Comparison of ENCODE assay signal across 8 cellular contexts in genomic region chr4:38160487-38161207, GRCh38.
DNase-seq lines count a peak whose midpoint lies in the region; ATAC-seq, FAIRE-seq and TF ChIP-seq lines count a peak whose summit lies in the region.

No MANE protein-coding gene starts in this region.

- peaks cover 0 to 13% (median 0%) of the 10 kb centered on the region in 9 donors for H3K9me3 Mint-ChIP-seq in naive thymus-derived CD8-positive, alpha-beta T cell

- peak overlapping the region; percentile 48 for H3K9ac ChIP-seq in endothelial cell of umbilical vein (replicated peaks; ENCODE audit: extremely low read depth, insufficient read depth, low read length)

- H3K4me2 ChIP-seq in endothelial cell of umbilical vein (ENCODE audit: insufficient read depth, low read length) = peak overlapping the region; percentile 69

- H3K27ac ChIP-seq in endothelial cell of umbilical vein (ENCODE audit: insufficient read depth, low read depth, low read length) = peak overlapping the region; percentile 95

- dilution Hi-C loops in endothelial cell of umbilical vein (cut with MboI; ENCODE audit: extremely low pct_ligation_motif_present, low sequenced_read_pairs) = loop anchor here (25.0 kb wide), 1 partner anchor 502 kb away; the partner anchor contains the start of gene KLF3

- H3K36me3 ChIP-seq in endothelial cell of umbilical vein (ENCODE audit: control insufficient read depth in 2 of 2, extremely low read depth in 1 of 2, insufficient read depth in 2 of 2, low read length in 2 of 2) = no peaks in the 10 kb centered on the region

- no peaks in the 10 kb centered on the region for H3K9me1 ChIP-seq in endothelial cell of umbilical vein (replicated peaks; ENCODE audit: control insufficient read depth, extremely low read depth, insufficient read depth, low read length)

- ATAC-seq in HG02763 (IDR thresholded peaks at IDR 0.05; ENCODE audit: unreplicated experiment) = peak; percentile 92
- peak; percentile 65 to 70 for ATAC-seq in activated CD4-positive, CD25-positive, alpha-beta regulatory T cell treated with anti-CD3 and anti-CD28 coated beads, Interleukin-2, amount 50 U/mL, for 24 hours
- peak; percentile 74 to 80 for ATAC-seq in naive thymus-derived CD8-positive, alpha-beta T cell

- peak overlapping the region in 1 of 10 donors; percentile 22 for H3K4me3 Mint-ChIP-seq in naive thymus-derived CD8-positive, alpha-beta T cell

- peak overlapping the region; percentile 10 for H2AFZ ChIP-seq in endothelial cell of umbilical vein (ENCODE audit: low read depth, low read length)

- no peaks in the 10 kb centered on the region for H3K79me2 ChIP-seq in endothelial cell of umbilical vein (ENCODE audit: control insufficient read depth, insufficient read depth, low read length)

- no peaks in the 10 kb centered on the region for H4K20me1 ChIP-seq in endothelial cell of umbilical vein (replicated peaks; ENCODE audit: control insufficient read depth, extremely low read depth, insufficient read depth, low read length)

- TF ChIP-seq CTCF in endothelial cell of umbilical vein (IDR thresholded peaks at IDR 0.05; ENCODE audit: extremely low read depth in 1 of 2, insufficient read depth in 1 of 2, low read depth in 1 of 2, low read length in 2 of 2) = no peak

- DNase-seq in SKM-1 treated with dmso at 0.1 percent for 144 hours (lab: John Stamatoyannopoulos, UW; ENCODE audit: unreplicated experiment) (peak; percentile 63), SKM-1 (lab: John Stamatoyannopoulos, UW; ENCODE audit: unreplicated experiment) (no peak), NCI-H1417 (lab: John Stamatoyannopoulos, UW) (peak in 2 of 3 experiments; percentile 49 to 82), endothelial cell of umbilical vein (ENCODE audit: low read depth, low spot score) (peak; percentile 91), Ammon's horn (ENCODE audit: low spot score) (no peak)
- peak in 4 of 10 donors; percentile 9 to 41 (median 16) for DNase-seq in naive thymus-derived CD8-positive, alpha-beta T cell

- H3K4me3 ChIP-seq in endothelial cell of umbilical vein (replicated peaks in 1 of 3; ENCODE audit: insufficient read depth in 1 of 3, low read depth in 1 of 3, low read length in 3 of 3) = no peak overlapping the region

- intact Hi-C loops in endothelial cell of umbilical vein (cut with micrococcal nuclease) = loop anchor here (1.0 to 5.0 kb wide), 3 partner anchors 83 to 707 kb away; partner anchors contain the start of gene FAM114A1

- POLR2A ChIA-PET in endothelial cell of umbilical vein (lab: Charles Lee) = interaction anchor here (0.6 kb wide), 1 partner anchor 83 kb away, joined by 6 read pairs; no protein-coding TSS in a partner anchor
- POLR2A ChIA-PET in naive thymus-derived CD8-positive, alpha-beta T cell (lab: Charles Lee) = no interaction called here

- peaks cover 33% of the 10 kb centered on the region for H3K4me1 ChIP-seq in endothelial cell of umbilical vein (ENCODE audit: control insufficient read depth, extremely low read depth, insufficient read depth, low read length)

- peaks cover 0 to 13% (median 0%) of the 10 kb centered on the region in 3 donors for H3K36me3 Mint-ChIP-seq in naive thymus-derived CD8-positive, alpha-beta T cell

- CTCF ChIA-PET in endothelial cell of umbilical vein (lab: Charles Lee) = interaction anchor here (0.7 to 5.3 kb wide), 11 partner anchors 14 to 599 kb away, joined by 3 to 38 read pairs (median 5); no protein-coding TSS in a partner anchor

- BruUV-seq in endothelial cell of umbilical vein (replicated peaks; lab: Mats Ljungman, UMichigan) = TSS peak; percentile 89

- FAIRE-seq in endothelial cell of umbilical vein (lab: Jason Lieb, UNC) = peak; percentile 90

- peak overlapping the region in 6 of 10 donors; percentile 4 to 81 (median 28) for H3K27ac Mint-ChIP-seq in naive thymus-derived CD8-positive, alpha-beta T cell

- no peaks in the 10 kb centered on the region for H3K9me3 ChIP-seq in endothelial cell of umbilical vein (replicated peaks; ENCODE audit: control insufficient read depth, insufficient read depth, low read length)

- H3K27me3 Mint-ChIP-seq in naive thymus-derived CD8-positive, alpha-beta T cell = no peaks in the 10 kb centered on the region

- peaks cover 8 to 33% (median 25%) of the 10 kb centered on the region in 4 donors for H3K4me1 Mint-ChIP-seq in naive thymus-derived CD8-positive, alpha-beta T cell

- no peak for TF ChIP-seq POLR2A in endothelial cell of umbilical vein (IDR thresholded peaks at IDR 0.05; ENCODE audit: low read depth, low read length)

- H3K27me3 ChIP-seq in endothelial cell of umbilical vein (ENCODE audit: control insufficient read depth in 2 of 2, insufficient read depth in 2 of 2, low read length in 2 of 2) = peaks cover 0 to under 1% of the 10 kb centered on the region in 2 experiments

TF ChIP-seq in endothelial cell of umbilical vein, 7 proteins besides CTCF, POLR2A, EP300 and RAD21:
- peak; percentile 95 for TF ChIP-seq JUN (IDR thresholded peaks at IDR 0.05; ENCODE audit: borderline replicate concordance, insufficient read depth, insufficient read length, low read depth)
- peak; percentile 76 for TF ChIP-seq MAX (IDR thresholded peaks at IDR 0.05; ENCODE audit: insufficient read depth, insufficient read length)
- TF ChIP-seq POLR2AphosphoS5 (IDR thresholded peaks at IDR 0.05; ENCODE audit: insufficient read depth, low read depth, low read length) = no peak
- no peak for TF ChIP-seq EZH2 (IDR thresholded peaks at IDR 0.05; ENCODE audit: borderline replicate concordance, low read depth, low read length, severe bottlenecking)
- no peak for TF ChIP-seq MYC (IDR thresholded peaks at IDR 0.05; ENCODE audit: low read depth, low read length)
- TF ChIP-seq GATA2 (IDR thresholded peaks at IDR 0.05; ENCODE audit: insufficient read depth, insufficient read length, low read depth, low read length) = no peak
- TF ChIP-seq FOS (IDR thresholded peaks at IDR 0.05; ENCODE audit: borderline replicate concordance, insufficient read depth, low read length) = peak; percentile 56

Comparison
In these comparisons a context has a peak if more than half of its experiments do, and no peak if none do; other contexts are left out.
1. DNase-seq: peak in SKM-1 treated with dmso at 0.1 percent for 144 hours (single experiment), NCI-H1417 (2 of 3) and endothelial cell of umbilical vein (single experiment); none in SKM-1 (single experiment) and Ammon's horn (single experiment).
2. Peak in every context shown above with its lines, with median percentiles within 50 percentile points of each other: ATAC-seq.